In genomic region chr6:31053873-31054272, GRCh38 we compare ENCODE assay signal across 20 cellular contexts. TPM values are rescaled to one million over a fixed set of nuclear protein-coding genes. Genes with fewer than 3 reads are reported as not detected.
DNase-seq lines count a peak whose midpoint lies in the region; ATAC-seq, FAIRE-seq and TF ChIP-seq lines count a peak whose summit lies in the region.
"Had no signal": no experiment of that assay in that cellular context is flagged by ENCODE, and none has a peak within 500 bp of the region (broad histone marks: within the 10 kb centered on the region; RNA-seq: fewer than 3 reads in every experiment).

No MANE protein-coding gene starts in this region.

- H3K27ac Mint-ChIP-seq in endodermal cell, result no peak overlapping the region
- H3K27ac Mint-ChIP-seq: activated naive CD8-positive, alpha-beta T cell treated with anti-CD3 and anti-CD28 coated beads, Interleukin-2, amount 10 ng/mL, durations not matched to agents 7 days and 5 days; activated T-cell treated with anti-CD3 and anti-CD28 coated beads, Interleukin-2, amount 50 U/mL, for 24 hours; naive thymus-derived CD4-positive, alpha-beta T cell had no signal

- BruUV-seq in IMR-90 (replicated peaks; lab: Mats Ljungman, UMichigan) (no TSS peak), GM12878 (replicated peaks; lab: Mats Ljungman, UMichigan) (no TSS peak)

- H3K4me3 ChIP-seq in IMR-90 (ENCODE audit: insufficient read depth, low read depth, low read length) (no peak overlapping the region), GM12878 (peak overlapping the region; percentile 48), neuronal stem cell (ENCODE audit: low read length in 2 of 2) (no peak overlapping the region), endodermal cell (ENCODE audit: low read length) (no peak overlapping the region), dorsolateral prefrontal cortex (peak overlapping the region in 7 of 59 donors; percentile 3 to 43 (median 18))
- H3K4me3 ChIP-seq: lower lobe of right lung had no signal

- H2AK5ac ChIP-seq in IMR-90 (ENCODE audit: low read depth, low read length) (no peak overlapping the region), neuronal stem cell (ENCODE audit: low read depth, low read length) (no peak overlapping the region)

- H2BK12ac ChIP-seq in neuronal stem cell (ENCODE audit: low read length), result peak overlapping the region; percentile 33

- H3K27ac ChIP-seq in IMR-90 (ENCODE audit: insufficient read depth, low read length) (no peak overlapping the region), GM12878 (ENCODE audit: control insufficient read depth, insufficient read depth) (no peak overlapping the region), neuronal stem cell (replicated peaks; ENCODE audit: low read length) (no peak overlapping the region), endodermal cell (ENCODE audit: low read depth, low read length) (no peak overlapping the region), dorsolateral prefrontal cortex (peak overlapping the region in 3 of 59 donors; percentile 3 to 15 (median 7))
- H3K27ac ChIP-seq: C4-2B, lower lobe of right lung had no signal

- H3K9ac ChIP-seq in IMR-90 (ENCODE audit: low read depth, low read length), result no peak overlapping the region
- H3K9ac ChIP-seq in GM12878 (ENCODE audit: control insufficient read depth, insufficient read depth, low read length), result no peak overlapping the region
- H3K9ac ChIP-seq in neuronal stem cell (ENCODE audit: low read depth, low read length, poor library complexity), result no peak overlapping the region
- H3K9ac ChIP-seq in endodermal cell (ENCODE audit: extremely low read depth, low read length, poor library complexity, severe bottlenecking), result no peak overlapping the region

- dilution Hi-C loops in IMR-90 (cut with HindIII; ENCODE audit: low sequenced_read_pairs, unreplicated experiment), result no loop called here

- H2BK20ac ChIP-seq in IMR-90 (ENCODE audit: low read depth, low read length), result no peak overlapping the region

- H3K4me3 Mint-ChIP-seq in endodermal cell, result no peak overlapping the region
- H3K4me3 Mint-ChIP-seq: activated naive CD8-positive, alpha-beta T cell treated with anti-CD3 and anti-CD28 coated beads, Interleukin-2, amount 10 ng/mL, durations not matched to agents 7 days and 5 days; activated T-cell treated with anti-CD3 and anti-CD28 coated beads, Interleukin-2, amount 50 U/mL, for 24 hours; naive thymus-derived CD4-positive, alpha-beta T cell had no signal

- RAD21 ChIA-PET in GM12878 (lab: Charles Lee; ENCODE audit: unreplicated experiment), result no interaction called here

- peaks cover 9% of the 10 kb centered on the region for H3K27me3 ChIP-seq in IMR-90 (ENCODE audit: control insufficient read depth, insufficient read depth, low read length)
- no peaks in the 10 kb centered on the region for H3K27me3 ChIP-seq in GM12878 (replicated peaks in 1 of 2; ENCODE audit: control insufficient read depth in 2 of 2, insufficient read depth in 2 of 2, low read length in 1 of 2)
- peaks cover 0 to 10% (median 0%) of the 10 kb centered on the region in 3 experiments for H3K27me3 ChIP-seq in neuronal stem cell (ENCODE audit: control insufficient read depth in 3 of 3, insufficient read depth in 3 of 3, low read depth in 1 of 3, low read length in 3 of 3)
- H3K27me3 ChIP-seq in endodermal cell (ENCODE audit: control insufficient read depth, insufficient read depth, low read length, poor library complexity, severe bottlenecking), result no peaks in the 10 kb centered on the region
- no peaks in the 10 kb centered on the region for H3K27me3 ChIP-seq in dorsolateral prefrontal cortex

- FAIRE-seq in GM12878 (lab: Jason Lieb, UNC), result no peak

- CTCF ChIA-PET in IMR-90 (lab: Yijun Ruan, JAX), result interaction anchor here (0.5 kb wide), 1 partner anchor 278 kb away, joined by 3 read pairs; no protein-coding TSS in a partner anchor
- CTCF ChIA-PET in GM12878 (lab: Yijun Ruan, JAX), result interaction anchor here (0.9 to 1.0 kb wide), 2 partner anchors 10 to 15 kb away, joined by 3 to 4 read pairs; no protein-coding TSS in a partner anchor

- H4K20me1 ChIP-seq in IMR-90 (ENCODE audit: insufficient read depth, low read length) (peaks cover 3% of the 10 kb centered on the region; the same call in 1 of the 2 replicates), GM12878 (ENCODE audit: control insufficient read depth, insufficient read depth) (no peaks in the 10 kb centered on the region; the same call in 1 of the 2 replicates)

- H3K79me2 ChIP-seq in GM12878 (ENCODE audit: control insufficient read depth, insufficient read depth, low read length), result no peaks in the 10 kb centered on the region; the same call in 1 of the 2 replicates

- H2BK15ac ChIP-seq in IMR-90 (ENCODE audit: low read depth, low read length) (no peak overlapping the region), neuronal stem cell (ENCODE audit: low read length) (peak overlapping the region; percentile 5)

- intact Hi-C loops in IMR-90 (cut with micrococcal nuclease) (no loop called here), GM12878 (cut with micrococcal nuclease; ENCODE audit: unreplicated experiment) (no loop called here), dorsolateral prefrontal cortex (cut with DNase I) (no loop called here)

- TF ChIP-seq RAD21 in IMR-90 (IDR thresholded peaks at IDR 0.05; ENCODE audit: low read length), result no peak
- TF ChIP-seq RAD21 in GM12878 (IDR thresholded peaks at IDR 0.05; ENCODE audit: insufficient read depth, low read depth, low read length), result no peak

- peaks cover 11% of the 10 kb centered on the region for H3K4me1 ChIP-seq in IMR-90 (ENCODE audit: control insufficient read depth, insufficient read depth, low read length)
- H3K4me1 ChIP-seq in GM12878 (ENCODE audit: control insufficient read depth, insufficient read depth, low read length), result no peaks in the 10 kb centered on the region
- peaks cover 0 to 16% of the 10 kb centered on the region in 2 donors for H3K4me1 ChIP-seq in neuronal stem cell (ENCODE audit: control insufficient read depth in 2 of 2, insufficient read depth in 1 of 2, low read depth in 1 of 2, low read length in 2 of 2)
- H3K4me1 ChIP-seq in endodermal cell (ENCODE audit: control insufficient read depth, insufficient read depth, low read length), result no peaks in the 10 kb centered on the region

- no peak overlapping the region for H2BK5ac ChIP-seq in IMR-90 (ENCODE audit: low read depth, low read length, poor library complexity, severe bottlenecking)
- no peak overlapping the region for H2BK5ac ChIP-seq in neuronal stem cell (ENCODE audit: low read length)

- no peaks in the 10 kb centered on the region for H3K36me3 Mint-ChIP-seq in endodermal cell (ENCODE audit: low read depth)
- H3K36me3 Mint-ChIP-seq: activated naive CD8-positive, alpha-beta T cell treated with anti-CD3 and anti-CD28 coated beads, Interleukin-2, amount 10 ng/mL, durations not matched to agents 7 days and 5 days had no signal

- H3K14ac ChIP-seq in IMR-90 (replicated peaks; ENCODE audit: low read depth, low read length), result no peak overlapping the region
- H3K14ac ChIP-seq in neuronal stem cell (ENCODE audit: low read length), result no peak overlapping the region

- ATAC-seq in IMR-90 (ENCODE audit: low read depth) (no peak), GM12878 (no peak)
- no peak for ATAC-seq in stimulated activated naive CD8-positive, alpha-beta T cell treated with anti-CD3 and anti-CD28 coated beads, Interleukin-15, Interleukin-2, amounts not matched to agents 100 U/mL and 50 U/mL, for 24 hours
- ATAC-seq: naive thymus-derived CD4-positive, alpha-beta T cell; Panc1 had no signal

- no peaks in the 10 kb centered on the region for H3K4me1 Mint-ChIP-seq in endodermal cell
- H3K4me1 Mint-ChIP-seq: naive thymus-derived CD4-positive, alpha-beta T cell had no signal

- H4K5ac ChIP-seq in IMR-90 (ENCODE audit: low read depth, low read length), result no peak overlapping the region

- SMC1A ChIA-PET in GM12878 (lab: Charles Lee; ENCODE audit: uncharacterized antibody, unreplicated experiment), result no interaction called here

- no peak overlapping the region for H3K56ac ChIP-seq in IMR-90 (ENCODE audit: extremely low read depth, insufficient read depth, low read length)

- no peaks in the 10 kb centered on the region for H3K9me3 Mint-ChIP-seq in endodermal cell
- H3K9me3 Mint-ChIP-seq: activated naive CD8-positive, alpha-beta T cell treated with anti-CD3 and anti-CD28 coated beads, Interleukin-2, amount 10 ng/mL, durations not matched to agents 7 days and 5 days; activated T-cell treated with anti-CD3 and anti-CD28 coated beads, Interleukin-2, amount 50 U/mL, for 24 hours; naive thymus-derived CD4-positive, alpha-beta T cell had no signal

- peaks cover 13% of the 10 kb centered on the region for H3K9me1 ChIP-seq in IMR-90 (ENCODE audit: insufficient read depth, low read length)

- TF ChIP-seq POLR2A in IMR-90 (IDR thresholded peaks at IDR 0.05; ENCODE audit: low read depth, low read length) (no peak), GM12878 (IDR thresholded peaks at IDR 0.05; ENCODE audit: low read depth, low read length) (peak; percentile 2; the same call in 1 of the 2 replicates)

- H3K4me2 ChIP-seq in IMR-90 (ENCODE audit: low read depth, low read length) (no peak overlapping the region), GM12878 (ENCODE audit: control insufficient read depth, insufficient read depth) (peak overlapping the region; percentile 30; the same call in 1 of the 2 replicates), neuronal stem cell (ENCODE audit: insufficient read depth, low read length, poor library complexity, severe bottlenecking) (no peak overlapping the region)

- POLR2A ChIA-PET in IMR-90 (lab: Charles Lee; ENCODE audit: unreplicated experiment), result no interaction called here
- POLR2A ChIA-PET in GM12878 (lab: Charles Lee), result no interaction called here

- no peak overlapping the region for H4K91ac ChIP-seq in IMR-90 (ENCODE audit: insufficient read depth, low read depth, low read length)
- no peak overlapping the region for H4K91ac ChIP-seq in neuronal stem cell (ENCODE audit: low read depth, low read length, poor library complexity)

- no peak overlapping the region for H3K4ac ChIP-seq in IMR-90 (ENCODE audit: low read depth, low read length)
- no peak overlapping the region for H3K4ac ChIP-seq in neuronal stem cell (ENCODE audit: low read length)

- H3K36me3 ChIP-seq in IMR-90 (ENCODE audit: control insufficient read depth, insufficient read depth, low read length) (no peaks in the 10 kb centered on the region), GM12878 (ENCODE audit: control insufficient read depth in 2 of 2, insufficient read depth in 2 of 2, low read length in 1 of 2) (0 out of 4 replicates have a peak, but pooled peaks cover 0 to 2% of the 10 kb centered on the region in 2 experiments), neuronal stem cell (replicated peaks in 1 of 2; ENCODE audit: control insufficient read depth in 2 of 2, insufficient read depth in 2 of 2, low read length in 2 of 2) (no peaks in the 10 kb centered on the region), endodermal cell (ENCODE audit: control insufficient read depth, insufficient read depth, low read length) (no peaks in the 10 kb centered on the region)
- H3K36me3 ChIP-seq: lower lobe of right lung had no signal

- no peak overlapping the region for H2BK120ac ChIP-seq in IMR-90 (ENCODE audit: low read depth, low read length)
- no peak overlapping the region for H2BK120ac ChIP-seq in neuronal stem cell (ENCODE audit: low read depth, low read length)

- H3K18ac ChIP-seq in IMR-90 (ENCODE audit: low read depth, low read length) (no peak overlapping the region), neuronal stem cell (ENCODE audit: low read length) (peak overlapping the region; percentile 0)

- H4K8ac ChIP-seq in IMR-90 (ENCODE audit: low read depth in 2 of 2, low read length in 2 of 2) (no peak overlapping the region), neuronal stem cell (ENCODE audit: low read depth, low read length) (no peak overlapping the region)

- H3K27me3 Mint-ChIP-seq in endodermal cell (ENCODE audit: insufficient read depth), result peaks cover 7% of the 10 kb centered on the region

- TF ChIP-seq EP300 in GM12878 (IDR thresholded peaks at IDR 0.05; ENCODE audit: borderline replicate concordance in 1 of 2, control insufficient read depth in 1 of 2, low read depth in 2 of 2, low read length in 2 of 2), result no peak

- TF ChIP-seq CTCF in IMR-90 (conservative IDR thresholded peaks at IDR 0.05; ENCODE audit: low read depth, low read length) (no peak), GM12878 (IDR thresholded peaks at IDR 0.05 in 2 of 3, conservative IDR thresholded peaks at IDR 0.05 in 1 of 3; ENCODE audit: control insufficient read depth in 2 of 3, extremely low read depth in 1 of 3, insufficient read depth in 1 of 3, low read depth in 3 of 3, low read length in 3 of 3) (no peak), endodermal cell (conservative IDR thresholded peaks at IDR 0.05) (no peak), dorsolateral prefrontal cortex (IDR thresholded peaks at IDR 0.05 in 54 of 56, conservative IDR thresholded peaks at IDR 0.05 in 2 of 56; ENCODE audit: low read depth in 1 of 56, partially characterized antibody in 56 of 56) (no peak)

- in situ Hi-C loops in IMR-90 (cut with MboI; ENCODE audit: low sequenced_read_pairs), result no loop called here
- in situ Hi-C loops in GM12878 (cut with MboI), result no loop called here

- no peak overlapping the region for H2AK9ac ChIP-seq in IMR-90 (replicated peaks; ENCODE audit: low read depth, low read length, poor library complexity)

- DNase-seq in GDM1 (lab: John Stamatoyannopoulos, UW) (peak; percentile 75), IMR-90 (no peak), GM12878 (ENCODE audit: low read depth, low spot score) (no peak), neuronal stem cell (ENCODE audit: low spot score) (no peak), endodermal cell (no peak), dorsolateral prefrontal cortex (no peak)
- DNase-seq in stimulated activated naive CD8-positive, alpha-beta T cell treated with anti-CD3 and anti-CD28 coated beads, Interleukin-15, Interleukin-2, amounts not matched to agents 100 U/mL and 50 U/mL, for 24 hours, result no peak
- DNase-seq: activated CD4-positive, alpha-beta T cell treated with anti-CD3 and anti-CD28 coated beads, Interleukin-2, amount 50 U/mL, for 4 hours; activated naive CD8-positive, alpha-beta T cell treated with anti-CD3 and anti-CD28 coated beads, Interleukin-2, amount 10 ng/mL, durations not matched to agents 7 days and 5 days; activated T-cell treated with anti-CD3 and anti-CD28 coated beads, Interleukin-2, amount 50 U/mL, for 24 hours; caudate nucleus; effector memory CD4-positive, alpha-beta T cell; HCEC 1CT; lower lobe of right lung; naive thymus-derived CD4-positive, alpha-beta T cell; NCI-H1048 had no signal

- H3K23ac ChIP-seq in IMR-90 (ENCODE audit: low read depth, low read length) (no peak overlapping the region), neuronal stem cell (ENCODE audit: low read depth, low read length, poor library complexity) (no peak overlapping the region)

- peak overlapping the region; percentile 36 for H2AFZ ChIP-seq in IMR-90 (replicated peaks; ENCODE audit: low read length, poor library complexity)
- 0 out of 2 replicates have a peak overlapping the region, but pooled peaks have one; percentile 7 for H2AFZ ChIP-seq in GM12878 (ENCODE audit: control insufficient read depth, low read depth, low read length)
- peak overlapping the region; percentile 37 for H2AFZ ChIP-seq in neuronal stem cell (ENCODE audit: low read length)

- no CpG with 5 or more reads among the region's 8 CpGs for WGBS in IMR-90 (ENCODE audit: extremely low coverage in 2 of 2, insufficient read length in 1 of 2), 2 experiments
- 12% methylated on average over 8 of the region's 8 CpGs for WGBS in GM12878 (ENCODE audit: insufficient coverage, insufficient replicate concordance, low lambda C conversion rate, missing lambda C conversion rate)
- no CpG with 5 or more reads among the region's 8 CpGs for WGBS in neuronal stem cell (ENCODE audit: extremely low coverage in 2 of 2, insufficient read length in 2 of 2, insufficient replicate concordance in 1 of 2), 2 donors
- WGBS in endodermal cell (ENCODE audit: insufficient coverage in 1 of 2, insufficient read length in 1 of 2), 2 experiments, result 84% methylated on average over 8 of the region's 8 CpGs; no CpG with 5 or more reads in 1 of the 2 experiments

- H3K9me3 ChIP-seq in IMR-90 (ENCODE audit: control insufficient read depth, insufficient read depth, low read length), result no peaks in the 10 kb centered on the region
- peaks cover 8% of the 10 kb centered on the region; the same call in 2 of the 3 replicates for H3K9me3 ChIP-seq in GM12878 (replicated peaks; ENCODE audit: control insufficient read depth, insufficient read depth, low read length)
- no peaks in the 10 kb centered on the region for H3K9me3 ChIP-seq in neuronal stem cell (replicated peaks in 1 of 2; ENCODE audit: control insufficient read depth in 2 of 2, insufficient read depth in 1 of 2, low read depth in 1 of 2, low read length in 2 of 2)
- no peaks in the 10 kb centered on the region for H3K9me3 ChIP-seq in endodermal cell (ENCODE audit: control insufficient read depth, low read length)
- H3K9me3 ChIP-seq: lower lobe of right lung had no signal

- H3K79me1 ChIP-seq in IMR-90 (ENCODE audit: low read depth in 1 of 2, low read length in 2 of 2) (no peaks in the 10 kb centered on the region), neuronal stem cell (ENCODE audit: low read depth, low read length) (no peaks in the 10 kb centered on the region)

RNA-seq across cellular contexts. Expression of gene MUC22, which starts 43.6 kb away (rescaled TPM):
- not detected in 2 replicates for total RNA-seq in IMR-90 (2012; rRNA removed)
- polyA plus RNA-seq in IMR-90 (2012; rRNA removed), result 0.02 TPM in 1 of 2 replicates, not detected in the other
- polyA plus RNA-seq in IMR-90 (2012; cell fraction: cytosol; rRNA removed), result under 0.01 and 0.04 TPM in 2 replicates
- polyA plus RNA-seq in IMR-90 (2012; cell fraction: nucleus; rRNA removed; ENCODE audit: low replicate concordance), result not detected in 2 replicates
- total RNA-seq in GM12878 (2013; cell fraction: nucleolus; rRNA removed), result not detected in 2 replicates
- under 0.01 TPM in 2 replicates for total RNA-seq in GM12878 (2014; rRNA removed)
- 0.09 TPM in 1 of 2 replicates, not detected in the other for total RNA-seq in GM12878 (2014; rRNA removed; fragmentation: Illumina TruSeq; extraction: Trizol)
- 0.03 TPM in 1 of 2 replicates, not detected in the other for total RNA-seq in GM12878 (2021)
- not detected for polyA plus RNA-seq in GM12878 (2011; ENCODE audit: low read depth)
- not detected in 2 replicates for polyA plus RNA-seq in GM12878 (2011; rRNA removed)
- polyA plus RNA-seq in GM12878 (2011; cell fraction: cytosol; rRNA removed), result not detected in 2 replicates
- not detected in 2 replicates for polyA plus RNA-seq in GM12878 (2011; cell fraction: nucleus; rRNA removed)
- polyA plus RNA-seq in GM12878 (2012), result not detected in 2 replicates
- polyA plus RNA-seq in GM12878 (2014; fragmentation: Illumina TruSeq; extraction: Trizol), result 0.06 TPM in 2 replicates
- polyA plus RNA-seq in GM12878 (2014; fragmentation: Nextera tagmentation; extraction: Ambion mirVana), result under 1 TPM in 1 of 2 experiments, not detected in 1; 0.06 TPM
- 0.01 and 0.03 TPM in 2 replicates for polyA plus RNA-seq in GM12878 (2014; rRNA removed)
- not detected for polyA plus RNA-seq in GM12878 (2016; fragmentation: Nextera tagmentation; extraction: Ambion mirVana)
- not detected in 2 replicates for polyA minus RNA-seq in GM12878 (2011; rRNA and poly(A)+ RNA removed)
- not detected in 2 replicates for polyA minus RNA-seq in GM12878 (2011; cell fraction: cytosol; rRNA and poly(A)+ RNA removed)
- polyA minus RNA-seq in GM12878 (2011; cell fraction: nucleus; rRNA and poly(A)+ RNA removed), result not detected in 2 replicates
- not detected for polyA plus RNA-seq in neuronal stem cell (2013, experiment 1 of 2)
- polyA plus RNA-seq in neuronal stem cell (2013, experiment 2 of 2), result not detected
- not detected for total RNA-seq in endodermal cell
- not detected for polyA plus RNA-seq in endodermal cell (2013, experiment 1 of 2)
- not detected for polyA plus RNA-seq in endodermal cell (2013, experiment 2 of 2)
- not detected for total RNA-seq in dorsolateral prefrontal cortex
- total RNA-seq: activated naive CD8-positive, alpha-beta T cell treated with anti-CD3 and anti-CD28 coated beads, Interleukin-2, amount 10 ng/mL, durations not matched to agents 7 days and 5 days; lower lobe of right lung; naive thymus-derived CD4-positive, alpha-beta T cell; NCI-H460 had no signal
- polyA plus RNA-seq: IgD-negative memory B cell; naive thymus-derived CD4-positive, alpha-beta T cell had no signal

RNA-seq across cellular contexts. Expression of gene C6orf15, which starts 58.5 kb away (rescaled TPM):
- total RNA-seq in IMR-90 (2012; rRNA removed), result not detected in 2 replicates
- polyA plus RNA-seq in IMR-90 (2012; rRNA removed), result not detected in 2 replicates
- not detected in 2 replicates for polyA plus RNA-seq in IMR-90 (2012; cell fraction: cytosol; rRNA removed)
- not detected in 2 replicates for polyA plus RNA-seq in IMR-90 (2012; cell fraction: nucleus; rRNA removed; ENCODE audit: low replicate concordance)
- not detected in 2 replicates for total RNA-seq in GM12878 (2013; cell fraction: nucleolus; rRNA removed)
- total RNA-seq in GM12878 (2014; rRNA removed), result not detected in 2 replicates
- total RNA-seq in GM12878 (2014; rRNA removed; fragmentation: Illumina TruSeq; extraction: Trizol), result not detected in 2 replicates
- not detected in 2 replicates for total RNA-seq in GM12878 (2021)
- not detected for polyA plus RNA-seq in GM12878 (2011; ENCODE audit: low read depth)
- not detected in 2 replicates for polyA plus RNA-seq in GM12878 (2011; rRNA removed)
- not detected in 2 replicates for polyA plus RNA-seq in GM12878 (2011; cell fraction: cytosol; rRNA removed)
- not detected in 2 replicates for polyA plus RNA-seq in GM12878 (2011; cell fraction: nucleus; rRNA removed)
- polyA plus RNA-seq in GM12878 (2012), result not detected in 2 replicates
- polyA plus RNA-seq in GM12878 (2014; fragmentation: Illumina TruSeq; extraction: Trizol), result not detected in 2 replicates
- polyA plus RNA-seq in GM12878 (2014; fragmentation: Nextera tagmentation; extraction: Ambion mirVana), result not detected
- not detected in 2 replicates for polyA plus RNA-seq in GM12878 (2014; rRNA removed)
- not detected for polyA plus RNA-seq in GM12878 (2016; fragmentation: Nextera tagmentation; extraction: Ambion mirVana)
- not detected in 2 replicates for polyA minus RNA-seq in GM12878 (2011; rRNA and poly(A)+ RNA removed)
- not detected in 2 replicates for polyA minus RNA-seq in GM12878 (2011; cell fraction: cytosol; rRNA and poly(A)+ RNA removed)
- polyA minus RNA-seq in GM12878 (2011; cell fraction: nucleus; rRNA and poly(A)+ RNA removed), result not detected in 2 replicates
- polyA plus RNA-seq in neuronal stem cell (2013, experiment 1 of 2), result not detected
- not detected for polyA plus RNA-seq in neuronal stem cell (2013, experiment 2 of 2)
- total RNA-seq in endodermal cell, result not detected
- polyA plus RNA-seq in endodermal cell (2013, experiment 1 of 2), result not detected
- not detected for polyA plus RNA-seq in endodermal cell (2013, experiment 2 of 2)
- total RNA-seq in dorsolateral prefrontal cortex, result not detected
- total RNA-seq: activated naive CD8-positive, alpha-beta T cell treated with anti-CD3 and anti-CD28 coated beads, Interleukin-2, amount 10 ng/mL, durations not matched to agents 7 days and 5 days; lower lobe of right lung; naive thymus-derived CD4-positive, alpha-beta T cell; NCI-H460 had no signal
- polyA plus RNA-seq: IgD-negative memory B cell; naive thymus-derived CD4-positive, alpha-beta T cell had no signal
